ENCODE assay signal across 25 cellular contexts in the genomic region with DNA sequence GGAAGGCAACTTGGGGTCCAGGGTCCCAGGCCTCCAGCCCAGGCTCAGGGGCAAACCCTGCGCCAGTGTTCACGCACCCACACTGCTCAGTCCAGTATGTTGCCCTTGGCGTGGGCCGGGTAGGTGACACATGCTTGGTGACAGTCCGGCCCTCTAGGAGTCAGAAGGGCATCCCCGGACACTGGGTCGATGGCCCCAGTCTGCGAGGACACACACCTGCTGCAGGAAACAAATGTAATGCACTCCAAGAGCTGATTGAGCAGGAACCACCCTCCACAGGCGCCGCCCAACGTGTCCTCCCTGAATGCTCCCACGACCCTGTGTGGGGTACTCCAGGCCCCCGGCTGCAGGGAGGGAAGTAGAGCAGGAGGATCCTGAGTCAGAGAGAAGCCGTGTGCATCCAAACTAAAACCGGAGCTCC.
DNase-seq lines count a peak whose midpoint lies in the region; ATAC-seq, FAIRE-seq and TF ChIP-seq lines count a peak whose summit lies in the region.
"Had no signal": no experiment of that assay in that cellular context is flagged by ENCODE, and none has a peak within 500 bp of the region (broad histone marks: within the 10 kb centered on the region; RNA-seq: fewer than 3 reads in every experiment).

No MANE protein-coding gene starts in this region.

- no peaks in the 10 kb centered on the region for H3K9me3 ChIP-seq in right lobe of liver
- H3K9me3 ChIP-seq in spleen = no peaks in the 10 kb centered on the region
- H3K9me3 ChIP-seq in small intestine (ENCODE audit: control insufficient read depth, low read depth) = no peaks in the 10 kb centered on the region
- H3K9me3 ChIP-seq: A549, adrenal gland, HAP-1, Peyer's patch, tibial nerve had no signal

- DNase-seq in activated CD4-positive, CD25-positive, alpha-beta regulatory T cell treated with anti-CD3 and anti-CD28 coated beads, Interleukin-2, amount 50 U/mL, for 72 hours = peak; percentile 25
- peak; percentile 32 for DNase-seq in activated CD8-positive, alpha-beta memory T cell treated with anti-CD3 and anti-CD28 coated beads, Interleukin-2, amount 50 U/mL, for 48 hours
- DNase-seq in right lobe of liver (peak; percentile 91 to 95 (median 93)), spleen (peak; percentile 64), HPDE6-E6E7 (ENCODE audit: extremely low spot score) (no peak), small intestine (no peak)
- DNase-seq: activated T-cell treated with anti-CD3 and anti-CD28 coated beads, Interleukin-2, amount 50 U/mL, for 72 hours; CD4-positive, CD25-positive, alpha-beta regulatory T cell; DND-41; effector memory CD8-positive, alpha-beta T cell; midbrain; NCI-H1048; NCI-H2171 had no signal

- H3K4me1 ChIP-seq in right lobe of liver (peaks cover 0 to 10% (median 4%) of the 10 kb centered on the region in 4 donors), spleen (peaks cover 0 to 17% (median 3%) of the 10 kb centered on the region in 6 donors), small intestine (ENCODE audit: control insufficient read depth in 2 of 2, insufficient read depth in 1 of 2, low read depth in 1 of 2, low read length in 1 of 2) (no peaks in the 10 kb centered on the region)
- H3K4me1 ChIP-seq: A549, adrenal gland, HAP-1 had no signal

- H3K27me3 ChIP-seq in right lobe of liver = no peaks in the 10 kb centered on the region
- H3K27me3 ChIP-seq in spleen (replicated peaks in 1 of 7) = peaks cover 0 to 51% (median 6%) of the 10 kb centered on the region in 7 donors
- H3K27me3 ChIP-seq in small intestine (ENCODE audit: control insufficient read depth in 2 of 2, insufficient read depth in 2 of 2, low read length in 2 of 2) = no peaks in the 10 kb centered on the region
- H3K27me3 ChIP-seq: adrenal gland, cardiac muscle cell, Peyer's patch, tibial nerve had no signal

- WGBS in right lobe of liver (ENCODE audit: insufficient coverage, low coverage, low lambda C conversion rate, missing lambda C conversion rate) = 63% methylated on average over 4 of the region's 15 CpGs
- WGBS in spleen, 5 donors = 76 to 96% (median 85%) methylated on average over 9 to 15 of the region's 15 CpGs
- 22 to 68% (median 47%) methylated on average over 15 of the region's 15 CpGs for WGBS in small intestine, 3 donors

- FAIRE-seq in small intestine (lab: Jason Lieb, UNC) = no peak
- FAIRE-seq: A549, GM18507, islet of Langerhans, TTC549 had no signal

- no peak for TF ChIP-seq CTCF in right lobe of liver (IDR thresholded peaks at IDR 0.05)
- TF ChIP-seq CTCF in spleen (IDR thresholded peaks at IDR 0.05 in 8 of 11, conservative IDR thresholded peaks at IDR 0.05 in 3 of 11) = no peak

- intact Hi-C loops in right lobe of liver (cut with DNase I) (no loop called here), spleen (cut with DNase I; ENCODE audit: low total_unique reads) (no loop called here)

- TF ChIP-seq POLR2A in right lobe of liver (IDR thresholded peaks at IDR 0.05) = no peak
- TF ChIP-seq POLR2A in spleen (IDR thresholded peaks at IDR 0.05) = no peak

- ATAC-seq in activated CD4-positive, CD25-positive, alpha-beta regulatory T cell treated with anti-CD3 and anti-CD28 coated beads, Interleukin-2, amount 50 U/mL, for 24 hours = no peak
- ATAC-seq in right lobe of liver (peak; percentile 95 to 97 (median 96)), HG03095 (IDR thresholded peaks at IDR 0.05; ENCODE audit: unreplicated experiment) (no peak)
- ATAC-seq: activated T-cell treated with anti-CD3 and anti-CD28 coated beads, Interleukin-2, amount 50 U/mL, for 72 hours; effector memory CD8-positive, alpha-beta T cell had no signal

- peak overlapping the region in 1 of 3 donors; percentile 52 for H3K27ac ChIP-seq in right lobe of liver
- peak overlapping the region in 1 of 8 donors; percentile 2 for H3K27ac ChIP-seq in spleen
- H3K27ac ChIP-seq in small intestine (ENCODE audit: low read depth in 1 of 2, low read length in 1 of 2) = no peak overlapping the region
- H3K27ac ChIP-seq: A549, adrenal gland, cardiac muscle cell, Peyer's patch, tibial nerve had no signal

- no peaks in the 10 kb centered on the region for H3K36me3 ChIP-seq in right lobe of liver
- H3K36me3 ChIP-seq in spleen = no peaks in the 10 kb centered on the region
- no peaks in the 10 kb centered on the region for H3K36me3 ChIP-seq in small intestine (ENCODE audit: control insufficient read depth in 2 of 2, insufficient read depth in 2 of 2, low read length in 2 of 2)
- H3K36me3 ChIP-seq: adrenal gland, cardiac muscle cell, HAP-1, Peyer's patch, tibial nerve had no signal

- no peak overlapping the region for H3K4me3 ChIP-seq in right lobe of liver
- H3K4me3 ChIP-seq in spleen = no peak overlapping the region
- H3K4me3 ChIP-seq in small intestine (ENCODE audit: low read depth in 1 of 2, low read length in 2 of 2) = no peak overlapping the region
- H3K4me3 ChIP-seq: A549, adrenal gland, cardiac muscle cell, HAP-1, Peyer's patch, smooth muscle cell, tibial nerve had no signal

Comparison
In these comparisons a context has a peak if more than half of its experiments do, and no peak if none do; other contexts are left out.
1. DNase-seq: peak in activated CD4-positive, CD25-positive, alpha-beta regulatory T cell treated with anti-CD3 and anti-CD28 coated beads, Interleukin-2, amount 50 U/mL, for 72 hours (single experiment), activated CD8-positive, alpha-beta memory T cell treated with anti-CD3 and anti-CD28 coated beads, Interleukin-2, amount 50 U/mL, for 48 hours (single experiment), right lobe of liver (3 of 3) and spleen (single experiment); none in HPDE6-E6E7 (single experiment) and small intestine (single experiment).
2. ATAC-seq: peak in right lobe of liver (4 of 4); none in activated CD4-positive, CD25-positive, alpha-beta regulatory T cell treated with anti-CD3 and anti-CD28 coated beads, Interleukin-2, amount 50 U/mL, for 24 hours (0 of 2) and HG03095 (single experiment).